In genomic region chr3:48628277-48629017, GRCh38 we compare ENCODE assay signal across 26 cellular contexts. TPM values are rescaled to one million over a fixed set of nuclear protein-coding genes. Genes with fewer than 3 reads are reported as not detected.
"Had no signal": no experiment of that assay in that cellular context is flagged by ENCODE, and none has a peak within 500 bp of the region (broad histone marks: within the 10 kb centered on the region; RNA-seq: fewer than 3 reads in every experiment).

No MANE protein-coding gene starts in this region.

- H3K27ac Mint-ChIP-seq: stimulated activated memory B cell treated with anti-CD40 and anti-IgM and Interleukin-4, amounts not matched to agents 10 μg/mL and 1 μg/mL and 100 μg/mL, for 72 hours; stimulated activated naive CD8-positive, alpha-beta T cell treated with anti-CD3 and anti-CD28 coated beads, Interleukin-15, Interleukin-2, amounts not matched to agents 100 ng/mL and 50 ng/mL, for 24 hours had no signal

- H3K4me3 Mint-ChIP-seq: naive thymus-derived CD4-positive, alpha-beta T cell; stimulated activated memory B cell treated with anti-CD40 and anti-IgM and Interleukin-4, amounts not matched to agents 10 μg/mL and 1 μg/mL and 100 μg/mL, for 72 hours; stimulated activated naive CD8-positive, alpha-beta T cell treated with anti-CD3 and anti-CD28 coated beads, Interleukin-15, Interleukin-2, amounts not matched to agents 100 ng/mL and 50 ng/mL, for 24 hours had no signal

- H3K9me3 Mint-ChIP-seq: naive thymus-derived CD4-positive, alpha-beta T cell; stimulated activated memory B cell treated with anti-CD40 and anti-IgM and Interleukin-4, amounts not matched to agents 10 μg/mL and 1 μg/mL and 100 μg/mL, for 72 hours; stimulated activated naive CD8-positive, alpha-beta T cell treated with anti-CD3 and anti-CD28 coated beads, Interleukin-15, Interleukin-2, amounts not matched to agents 100 ng/mL and 50 ng/mL, for 24 hours had no signal

- H3K36me3 ChIP-seq: uterus had no signal

- DNase-seq: colonic mucosa; effector CD4-positive, alpha-beta T cell; heart right ventricle; hypothalamus; islet precursor cell; mammary epithelial cell; naive thymus-derived CD4-positive, alpha-beta T cell; psoas muscle; retina; right lobe of liver; stimulated activated CD4-positive, alpha-beta T cell treated with anti-CD3 and anti-CD28 coated beads, Interleukin-4, amount 100 ng/mL, for 1 hour; stimulated activated CD8-positive, alpha-beta memory T cell treated with anti-CD3 and anti-CD28 coated beads, Interleukin-4, amount 100 ng/mL, for 48 hours; tibial artery; upper lobe of left lung; uterus had no signal

- H3K27me3 ChIP-seq: colonic mucosa, heart right ventricle, right lobe of liver, tibial artery, upper lobe of left lung, uterus had no signal

- H3K9me3 ChIP-seq: colonic mucosa, heart right ventricle, psoas muscle, right lobe of liver, tibial artery, upper lobe of left lung, uterus had no signal

- ATAC-seq: esophagus mucosa; heart right ventricle; left lobe of liver; naive thymus-derived CD4-positive, alpha-beta T cell; psoas muscle; right lobe of liver; stimulated activated memory B cell treated with anti-CD40 and anti-IgM and Interleukin-4, amounts not matched to agents 10 μg/mL and 1 μg/mL and 100 μg/mL, for 72 hours had no signal

- H3K4me3 ChIP-seq: colonic mucosa, heart right ventricle, psoas muscle, right lobe of liver, tibial artery, upper lobe of left lung, uterus had no signal

- H3K27me3 Mint-ChIP-seq: naive thymus-derived CD4-positive, alpha-beta T cell; stimulated activated memory B cell treated with anti-CD40 and anti-IgM and Interleukin-4, amounts not matched to agents 10 μg/mL and 1 μg/mL and 100 μg/mL, for 72 hours; stimulated activated naive CD8-positive, alpha-beta T cell treated with anti-CD3 and anti-CD28 coated beads, Interleukin-15, Interleukin-2, amounts not matched to agents 100 ng/mL and 50 ng/mL, for 24 hours had no signal

- H3K4me1 Mint-ChIP-seq: stimulated activated memory B cell treated with anti-CD40 and anti-IgM and Interleukin-4, amounts not matched to agents 10 μg/mL and 1 μg/mL and 100 μg/mL, for 72 hours had no signal

- H3K27ac ChIP-seq: colonic mucosa, heart right ventricle, psoas muscle, right lobe of liver, tibial artery, upper lobe of left lung, uterus had no signal

- H3K4me1 ChIP-seq: heart right ventricle, psoas muscle, right lobe of liver, uterus had no signal

RNA-seq across cellular contexts. Expression of gene TMEM89, which starts 6.9 kb away (rescaled TPM):
- total RNA-seq: esophagus mucosa; fibroblast of lung; frontal cortex; glomerular endothelial cell; heart right ventricle; left lobe of liver; lower leg skin; mesenteric fat pad; naive thymus-derived CD4-positive, alpha-beta T cell; omental fat pad; psoas muscle; right lobe of liver; temporal lobe; uterus had no signal
